29 cellular contexts compared by ENCODE assay signal in genomic region chrX:129099206-129099605, GRCh38.
"Had no signal": no experiment of that assay in that cellular context is flagged by ENCODE, and none has a peak within 500 bp of the region (broad histone marks: within the 10 kb centered on the region; RNA-seq: fewer than 3 reads in every experiment).

No MANE protein-coding gene starts in this region.

- H3K4me3 ChIP-seq: heart left ventricle, left lung, lung, mucosa of descending colon, ovary, right atrium auricular region, right lobe of liver, skin epidermis, suprapubic skin, thoracic aorta, tibial artery, upper lobe of right lung, uterus had no signal

- H3K9me3 Mint-ChIP-seq: naive thymus-derived CD4-positive, alpha-beta T cell; natural killer cell treated with Interleukin-12 subunit alpha and Interleukin-12 subunit beta and Interleukin-15 and Interleukin-18, amount 100 ng/mL, for 72 hours; stimulated activated naive B cell treated with anti-CD40 and anti-IgM and Interleukin-4, amounts not matched to agents 10 μg/mL and 1 μg/mL and 100 μg/mL, for 72 hours had no signal

- H3K4me1 ChIP-seq: heart left ventricle, left lung, right atrium auricular region, right lobe of liver, suprapubic skin, tibial artery, upper lobe of right lung, uterus had no signal

- H3K36me3 Mint-ChIP-seq: naive thymus-derived CD4-positive, alpha-beta T cell; natural killer cell treated with Interleukin-12 subunit alpha and Interleukin-12 subunit beta and Interleukin-15 and Interleukin-18, amount 100 ng/mL, for 72 hours; stimulated activated naive B cell treated with anti-CD40 and anti-IgM and Interleukin-4, amounts not matched to agents 10 μg/mL and 1 μg/mL and 100 μg/mL, for 72 hours had no signal

- H3K4me3 Mint-ChIP-seq: naive thymus-derived CD4-positive, alpha-beta T cell; natural killer cell treated with Interleukin-12 subunit alpha and Interleukin-12 subunit beta and Interleukin-15 and Interleukin-18, amount 100 ng/mL, for 72 hours; neural crest cell; stimulated activated naive B cell treated with anti-CD40 and anti-IgM and Interleukin-4, amounts not matched to agents 10 μg/mL and 1 μg/mL and 100 μg/mL, for 72 hours had no signal

- H3K27me3 ChIP-seq: left lung, ovary, right atrium auricular region, right lobe of liver, suprapubic skin, tibial artery, upper lobe of right lung, uterus had no signal

- ATAC-seq: heart left ventricle; left cardiac atrium; left lung; mucosa of descending colon; naive thymus-derived CD4-positive, alpha-beta T cell; natural killer cell treated with Interleukin-12 subunit alpha and Interleukin-12 subunit beta and Interleukin-15 and Interleukin-18, amount 100 ng/mL, for 72 hours; right lobe of liver; stimulated activated naive B cell treated with anti-CD40 and anti-IgM and Interleukin-4, amounts not matched to agents 10 μg/mL and 1 μg/mL and 100 μg/mL, for 72 hours; stimulated activated naive CD8-positive, alpha-beta T cell treated with anti-CD3 and anti-CD28 coated beads, Interleukin-15, Interleukin-2, amounts not matched to agents 100 U/mL and 50 U/mL, for 24 hours; upper lobe of right lung had no signal

- FAIRE-seq: keratinocyte had no signal

- DNase-seq: heart left ventricle; hypothalamus; kidney glomerular epithelial cell; left cardiac atrium; left lung; midbrain; mucosa of descending colon; naive thymus-derived CD4-positive, alpha-beta T cell; ovary; right lobe of liver; stimulated activated CD4-positive, alpha-beta T cell treated with anti-CD3 and anti-CD28 coated beads, Interleukin-12 subunit alpha, Interleukin-12 subunit beta, amount 100 ng/mL, for 4 hours; stimulated activated CD4-positive, alpha-beta T cell treated with anti-CD3 and anti-CD28 coated beads, Interleukin-15, amount 100 ng/mL, for 24 hours; stimulated activated CD4-positive, alpha-beta T cell treated with anti-CD3 and anti-CD28 coated beads, Interleukin-2, amount 100 ng/mL, for 24 hours; stimulated activated CD4-positive, alpha-beta T cell treated with anti-CD3 and anti-CD28 coated beads, Interleukin-4, amount 100 ng/mL, for 1 hour; stimulated activated naive B cell treated with anti-CD40 and anti-IgM and Interleukin-4, amounts not matched to agents 10 μg/mL and 1 μg/mL and 100 μg/mL, for 72 hours; stimulated activated naive CD8-positive, alpha-beta T cell treated with anti-CD3 and anti-CD28 coated beads, Interleukin-15, Interleukin-2, amounts not matched to agents 100 U/mL and 50 U/mL, for 24 hours; tibial artery; trophoblast cell; upper lobe of right lung; uterus had no signal

- H3K9me3 ChIP-seq: heart left ventricle, left lung, mucosa of descending colon, ovary, right atrium auricular region, right lobe of liver, suprapubic skin, thoracic aorta, tibial artery, upper lobe of right lung, uterus had no signal

- H3K27ac ChIP-seq: heart left ventricle, left lung, ovary, right atrium auricular region, right lobe of liver, skin epidermis, suprapubic skin, thoracic aorta, tibial artery, upper lobe of right lung, uterus had no signal

- H3K27me3 Mint-ChIP-seq: progenitor cell of endocrine pancreas; stimulated activated naive B cell treated with anti-CD40 and anti-IgM and Interleukin-4, amounts not matched to agents 10 μg/mL and 1 μg/mL and 100 μg/mL, for 72 hours had no signal

- H3K27ac Mint-ChIP-seq: naive thymus-derived CD4-positive, alpha-beta T cell; natural killer cell treated with Interleukin-12 subunit alpha and Interleukin-12 subunit beta and Interleukin-15 and Interleukin-18, amount 100 ng/mL, for 72 hours; progenitor cell of endocrine pancreas; stimulated activated naive B cell treated with anti-CD40 and anti-IgM and Interleukin-4, amounts not matched to agents 10 μg/mL and 1 μg/mL and 100 μg/mL, for 72 hours had no signal

- H3K36me3 ChIP-seq: heart left ventricle, left lung, ovary, right atrium auricular region, right lobe of liver, suprapubic skin, thoracic aorta, tibial artery, upper lobe of right lung, uterus had no signal

- H3K4me1 Mint-ChIP-seq: naive thymus-derived CD4-positive, alpha-beta T cell; stimulated activated naive B cell treated with anti-CD40 and anti-IgM and Interleukin-4, amounts not matched to agents 10 μg/mL and 1 μg/mL and 100 μg/mL, for 72 hours had no signal
